Comparison of ENCODE assay signal across 9 cellular contexts in the genomic region with DNA sequence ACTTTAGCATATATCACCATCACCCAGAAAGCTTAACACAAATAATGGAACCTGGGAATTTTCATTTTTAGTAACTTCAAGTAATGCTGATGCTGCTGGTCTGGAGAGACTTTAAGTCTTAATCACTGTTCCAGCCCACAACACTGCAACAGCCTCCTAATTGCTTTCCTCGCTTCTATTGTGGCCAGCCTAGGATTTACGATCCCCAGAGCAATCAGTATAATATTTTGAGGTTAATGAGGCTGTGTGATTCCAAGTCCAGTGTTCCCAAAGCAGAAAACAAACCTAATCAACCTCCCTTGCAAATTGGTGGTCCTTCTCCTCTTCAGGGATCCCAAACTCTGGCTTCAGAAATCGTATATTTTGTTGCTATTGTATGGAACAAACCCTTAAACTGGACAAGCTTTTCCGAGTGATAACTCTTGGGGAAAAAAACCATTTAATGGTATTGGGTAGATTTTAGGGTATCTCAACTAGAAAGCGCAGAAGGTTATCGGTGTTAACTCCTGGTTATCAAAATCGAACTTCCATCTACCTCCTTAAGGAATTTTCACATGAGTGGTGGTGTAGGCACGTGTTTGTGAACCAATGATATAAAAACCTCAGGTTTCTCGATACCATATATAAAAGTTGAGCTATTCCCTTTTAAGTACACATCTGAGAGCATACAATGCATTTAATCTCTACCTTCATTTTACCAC. TPM values are rescaled to one million over a fixed set of nuclear protein-coding genes. Genes with fewer than 3 reads are reported as not detected.
A peak's percentile ranks its signal among the peaks of the same experiment; 100 is the strongest.
DNase-seq lines count a peak whose midpoint lies in the region; ATAC-seq and TF ChIP-seq lines count a peak whose summit lies in the region.
"Had no signal": no experiment of that assay in that cellular context is flagged by ENCODE, and none has a peak within 500 bp of the region (broad histone marks: within the 10 kb centered on the region; RNA-seq: fewer than 3 reads in every experiment).

No MANE protein-coding gene starts in this region.

- CTCF ChIA-PET in RWPE1 (lab: Yijun Ruan, JAX): no interaction called here

- TF ChIP-seq EP300 in esophagus muscularis mucosa (IDR thresholded peaks at IDR 0.05): no peak

- H3K4me3 ChIP-seq in GM08714 (ENCODE audit: low read length) (peak overlapping the region; percentile 99), esophagus muscularis mucosa (peak overlapping the region; percentile 46 to 62 (median 51)), rectal smooth muscle tissue (ENCODE audit: low read length) (peak overlapping the region; percentile 79)

- TF ChIP-seq CTCF in esophagus muscularis mucosa (IDR thresholded peaks at IDR 0.05) (no peak), RWPE1 (conservative IDR thresholded peaks at IDR 0.05; ENCODE audit: low read depth) (no peak)

- H3K27me3 ChIP-seq in esophagus muscularis mucosa (no peaks in the 10 kb centered on the region), rectal smooth muscle tissue (ENCODE audit: control insufficient read depth, insufficient read depth, low read length) (no peaks in the 10 kb centered on the region)

- no peak for TF ChIP-seq POLR2A in esophagus muscularis mucosa (IDR thresholded peaks at IDR 0.05; ENCODE audit: low read depth)

- intact Hi-C loops in esophagus muscularis mucosa (cut with DNase I): no loop called here

- H3K27ac ChIP-seq in esophagus muscularis mucosa (replicated peaks in 1 of 4) (peak overlapping the region in 2 of 4 donors; percentile 80 to 85), rectal smooth muscle tissue (ENCODE audit: low read depth, low read length) (no peak overlapping the region), RWPE1 (no peak overlapping the region)

- H3K9me3 ChIP-seq in esophagus muscularis mucosa: no peaks in the 10 kb centered on the region

- H3K4me1 ChIP-seq in esophagus muscularis mucosa (peaks cover 24 to 39% (median 36%) of the 10 kb centered on the region in 4 donors), rectal smooth muscle tissue (ENCODE audit: control insufficient read depth, insufficient read depth, low read length) (peaks cover 14% of the 10 kb centered on the region)

- 30% methylated on average over 9 of the region's 9 CpGs for WGBS in esophagus muscularis mucosa

- peak overlapping the region; percentile 56 for H3K9ac ChIP-seq in rectal smooth muscle tissue (ENCODE audit: low read length)

- no peak for ATAC-seq in HG03521 (IDR thresholded peaks at IDR 0.05; ENCODE audit: unreplicated experiment)
- ATAC-seq in GM21447 (IDR thresholded peaks at IDR 0.05; ENCODE audit: unreplicated experiment): no peak

- peak; percentile 49 for DNase-seq in RKO (ENCODE audit: low spot score)
- no peak for DNase-seq in esophagus muscularis mucosa (ENCODE audit: extremely low spot score)
- no peak for DNase-seq in AG20443 (ENCODE audit: low spot score)
- no peak for DNase-seq in RWPE1 (ENCODE audit: low spot score)
- DNase-seq: NCI-H1436 treated with DMSO at 0.1 percent for 48 hours had no signal

- H3K36me3 ChIP-seq in esophagus muscularis mucosa (peaks cover 0 to 4% (median 0%) of the 10 kb centered on the region in 4 donors), rectal smooth muscle tissue (ENCODE audit: control insufficient read depth, insufficient read depth, low read length) (no peaks in the 10 kb centered on the region)

- POLR2A ChIA-PET in RWPE1 (lab: Yijun Ruan, JAX; ENCODE audit: low non-redundant PET): no interaction called here

RNA-seq across cellular contexts. Expression of gene BOLA1, which starts 50.0 kb away (rescaled TPM):
- 10 to 100 TPM; 31.1 to 45.8 (median 41.6) TPM for total RNA-seq in esophagus muscularis mucosa
